ENCODE assay signal across 1 cellular context in genomic region chr6:51704932-51705540, GRCh38.
TF ChIP-seq lines count a peak whose summit lies in the region.

No MANE protein-coding gene starts in this region.

TF ChIP-seq in liver, 16 proteins besides CTCF, POLR2A, EP300 and RAD21 (continued from another document):
- TF ChIP-seq REST (IDR thresholded peaks at IDR 0.05): no peak
- TF ChIP-seq ZBTB33 (IDR thresholded peaks at IDR 0.05): no peak
- no peak for TF ChIP-seq YY1 (IDR thresholded peaks at IDR 0.05)
- TF ChIP-seq FOXA2 (IDR thresholded peaks at IDR 0.05): no peak
TF ChIP-seq in liver: peak in this region for 3.
